Comparison of ENCODE assay signal across 13 cellular contexts in genomic region chr17:76166168-76166567, GRCh38. TPM values are rescaled to one million over a fixed set of nuclear protein-coding genes. Genes with fewer than 3 reads are reported as not detected.
A peak's percentile ranks its signal among the peaks of the same experiment; 100 is the strongest.
DNase-seq lines count a peak whose midpoint lies in the region; ATAC-seq, FAIRE-seq and TF ChIP-seq lines count a peak whose summit lies in the region.
"Had no signal": no experiment of that assay in that cellular context is flagged by ENCODE, and none has a peak within 500 bp of the region (broad histone marks: within the 10 kb centered on the region; RNA-seq: fewer than 3 reads in every experiment).

No MANE protein-coding gene starts in this region.

- TF ChIP-seq CTCF in DND-41 (IDR thresholded peaks at IDR 0.05; ENCODE audit: borderline replicate concordance, extremely low read depth, low read length, poor library complexity, severe bottlenecking) (no peak), H1 (IDR thresholded peaks at IDR 0.05; ENCODE audit: control extremely low read depth in 1 of 3, insufficient read depth in 1 of 3, low read depth in 1 of 3, low read length in 3 of 3) (no peak)

- ATAC-seq in DND-41 (ENCODE audit: insufficient read depth, low read depth), result no peak
- no peak for ATAC-seq in HG03196 (IDR thresholded peaks at IDR 0.05; ENCODE audit: unreplicated experiment)
- ATAC-seq: CD8-positive, alpha-beta T cell had no signal

- no peaks in the 10 kb centered on the region for H3K23me2 ChIP-seq in H1 (ENCODE audit: low read depth, low read length)

- H3K27ac ChIP-seq in DND-41 (ENCODE audit: low read length), result no peak overlapping the region
- H3K27ac ChIP-seq in H1 (ENCODE audit: low read depth, low read length), result no peak overlapping the region
- H3K27ac ChIP-seq: suprapubic skin had no signal

- H3K4ac ChIP-seq in H1 (replicated peaks; ENCODE audit: insufficient read length, low read depth, low read length), result no peak overlapping the region

- no peak overlapping the region for H3K9ac ChIP-seq in DND-41 (ENCODE audit: low read depth, low read length)
- no peak overlapping the region for H3K9ac ChIP-seq in H1 (replicated peaks in 1 of 4; ENCODE audit: extremely low read depth in 1 of 4, low read depth in 3 of 4, low read length in 3 of 4)

- H3K4me1 ChIP-seq in DND-41 (ENCODE audit: insufficient read depth, low read length) (no peaks in the 10 kb centered on the region), H1 (replicated peaks in 1 of 4; ENCODE audit: control insufficient read depth in 3 of 4, insufficient read depth in 4 of 4, low read length in 3 of 4) (peaks cover 0 to 7% (median 3%) of the 10 kb centered on the region in 4 experiments; a peak in 4 of 7 replicates)
- H3K4me1 ChIP-seq: suprapubic skin had no signal

- H3K23ac ChIP-seq in H1 (ENCODE audit: insufficient read length), result no peak overlapping the region

- H2BK120ac ChIP-seq in H1 (replicated peaks; ENCODE audit: low read depth, low read length), result no peak overlapping the region

- no peak overlapping the region for H3K56ac ChIP-seq in H1 (replicated peaks; ENCODE audit: insufficient read length, low read depth, low read length)

- CTCF ChIA-PET in H1 (lab: Charles Lee; ENCODE audit: partially characterized antibody), result interaction anchor here (0.7 to 23.7 kb wide), 7 partner anchors 14 to 161 kb away, joined by 3 to 425 read pairs (median 4); partner anchors contain the start of gene FOXJ1

- WGBS in H1 (ENCODE audit: extremely low coverage in 1 of 2, insufficient coverage in 1 of 2, insufficient read length in 1 of 2, insufficient replicate concordance in 2 of 2, low coverage in 1 of 2, low lambda C conversion rate in 2 of 2, missing lambda C conversion rate in 1 of 2), 2 experiments, result 91% methylated on average over 7 of the region's 7 CpGs; no CpG with 5 or more reads in 1 of the 2 experiments

- H3K4me3 ChIP-seq in DND-41 (ENCODE audit: low read depth in 1 of 2, low read length in 2 of 2), result no peak overlapping the region
- no peak overlapping the region for H3K4me3 ChIP-seq in H1 (ENCODE audit: extremely low read depth in 1 of 4, insufficient read depth in 2 of 4, low read depth in 3 of 4, low read length in 4 of 4)
- H3K4me3 ChIP-seq: suprapubic skin had no signal

- no peak overlapping the region for H4K8ac ChIP-seq in H1 (ENCODE audit: extremely low read depth, insufficient read depth, low read length)

- H3K79me1 ChIP-seq in H1 (ENCODE audit: low read depth, low read length), result no peaks in the 10 kb centered on the region

- no peak for TF ChIP-seq POLR2A in H1 (IDR thresholded peaks at IDR 0.05; ENCODE audit: control extremely low read depth in 1 of 2, low read depth in 2 of 2, low read length in 2 of 2)

- POLR2A ChIA-PET in H1 (lab: Charles Lee; ENCODE audit: partially characterized antibody), result interaction anchor here (1.4 kb wide), 1 partner anchor 15 kb away, joined by 5 read pairs; no protein-coding TSS in a partner anchor

- no peaks in the 10 kb centered on the region for H3K9me3 ChIP-seq in DND-41 (ENCODE audit: insufficient read depth, low read length, severe bottlenecking)
- no peaks in the 10 kb centered on the region for H3K9me3 ChIP-seq in H1 (ENCODE audit: insufficient read depth in 2 of 2, low read depth in 1 of 2, low read length in 1 of 2)
- H3K9me3 ChIP-seq: suprapubic skin had no signal

- H3K79me2 ChIP-seq in DND-41 (ENCODE audit: insufficient read depth, low read length) (no peaks in the 10 kb centered on the region), H1 (ENCODE audit: control insufficient read depth in 1 of 2, insufficient read depth in 2 of 2, low read length in 2 of 2) (no peaks in the 10 kb centered on the region)

- H2BK12ac ChIP-seq in H1 (ENCODE audit: low read depth, low read length), result no peak overlapping the region

- TF ChIP-seq RAD21 in H1 (IDR thresholded peaks at IDR 0.05 in 1 of 2, conservative IDR thresholded peaks at IDR 0.05 in 1 of 2; ENCODE audit: low read depth in 2 of 2, low read length in 2 of 2), result no peak

- H2BK15ac ChIP-seq in H1 (ENCODE audit: low read length), result 0 out of 2 replicates have a peak overlapping the region, but pooled peaks have one; percentile 2

- H2AFZ ChIP-seq in DND-41 (ENCODE audit: low read depth, low read length) (0 out of 2 replicates have a peak overlapping the region, but pooled peaks have one; percentile 21), H1 (ENCODE audit: low read length) (no peak overlapping the region)

- H3K27me3 ChIP-seq in DND-41 (ENCODE audit: insufficient read depth, low read length, poor library complexity), result no peaks in the 10 kb centered on the region
- H3K27me3 ChIP-seq in H1 (replicated peaks in 1 of 4; ENCODE audit: control insufficient read depth in 3 of 4, extremely low read depth in 1 of 4, insufficient read depth in 3 of 4, low read length in 3 of 4), result no peaks in the 10 kb centered on the region
- H3K27me3 ChIP-seq: suprapubic skin had no signal

- no peak overlapping the region; the same call in 1 of the 2 replicates for H2BK5ac ChIP-seq in H1 (ENCODE audit: low read depth, low read length)

- H4K20me1 ChIP-seq in DND-41 (ENCODE audit: insufficient read depth, low read length) (no peaks in the 10 kb centered on the region), H1 (replicated peaks in 1 of 2; ENCODE audit: control insufficient read depth in 1 of 2, insufficient read depth in 2 of 2, low read length in 2 of 2) (no peaks in the 10 kb centered on the region)

- no peak for FAIRE-seq in H1 (lab: Jason Lieb, UNC)

- H3K4me2 ChIP-seq in DND-41 (ENCODE audit: insufficient read depth, low read length), result no peak overlapping the region
- no peak overlapping the region for H3K4me2 ChIP-seq in H1 (ENCODE audit: insufficient read depth in 1 of 2, low read depth in 2 of 2, low read length in 2 of 2)

- no peak overlapping the region for H3K18ac ChIP-seq in H1 (ENCODE audit: extremely low read depth, low read length)

- H2BK20ac ChIP-seq in H1 (ENCODE audit: low read length), result no peak overlapping the region

- DNase-seq in DND-41, result no peak
- peak; percentile 51 for DNase-seq in RPMI7951 (ENCODE audit: low read depth)
- no peak for DNase-seq in H1 (ENCODE audit: low read depth in 1 of 2, low spot score in 2 of 2)
- DNase-seq in pons (ENCODE audit: low spot score), result peak; percentile 92
- no peak for DNase-seq in hepatic stellate cell (ENCODE audit: low spot score)
- no peak for DNase-seq in NCI-H146 (lab: John Stamatoyannopoulos, UW)
- DNase-seq: Kasumi-1, NCI-H2029 treated with DMSO at 0.1 percent for 48 hours, SHP77 had no signal

- H3K14ac ChIP-seq in H1 (ENCODE audit: insufficient read length), result no peak overlapping the region

- H3K36me3 ChIP-seq in DND-41 (ENCODE audit: insufficient read depth, low read length) (no peaks in the 10 kb centered on the region), H1 (ENCODE audit: control insufficient read depth in 2 of 4, insufficient read depth in 4 of 4, low read length in 3 of 4) (no peaks in the 10 kb centered on the region)
- H3K36me3 ChIP-seq: suprapubic skin had no signal

- no peak overlapping the region for H4K91ac ChIP-seq in H1 (replicated peaks; ENCODE audit: insufficient read length, low read length)

- H2AK5ac ChIP-seq in H1 (ENCODE audit: low read depth, low read length), result no peak overlapping the region

- no peak for TF ChIP-seq EP300 in H1 (IDR thresholded peaks at IDR 0.05; ENCODE audit: borderline replicate concordance in 1 of 2, low read depth in 2 of 2, low read length in 2 of 2)

- no peak overlapping the region for H4K5ac ChIP-seq in H1 (ENCODE audit: insufficient read length, low read depth, low read length)

TF ChIP-seq in H1, 55 proteins besides CTCF, POLR2A, EP300 and RAD21:
- no peak for TF ChIP-seq CHD2 (IDR thresholded peaks at IDR 0.05; ENCODE audit: low read length)
- TF ChIP-seq SP2 (IDR thresholded peaks at IDR 0.05; ENCODE audit: low read length), result no peak
- no peak for TF ChIP-seq KDM4A (IDR thresholded peaks at IDR 0.05; ENCODE audit: low read depth, low read length, severe bottlenecking)
- TF ChIP-seq E2F6 (IDR thresholded peaks at IDR 0.05), result no peak

RNA-seq across cellular contexts. Expression of gene FOXJ1, which starts 25.1 kb away (rescaled TPM):
- total RNA-seq in RPMI7951 (2014; rRNA removed; shearing (Covaris generic)), result not detected in 2 replicates
- total RNA-seq in H1 (2021; fragmentation: NEBNext Ultra II Directional; extraction: Animal tissue kit (Norgen Biotek cat#: 25700)), result 4.9 and 5.4 TPM in 2 replicates
- 4.6 and 4.7 TPM in 2 replicates for polyA plus RNA-seq in H1 (2011; rRNA removed)
- polyA plus RNA-seq in H1 (2011; cell fraction: cytosol; rRNA removed), result 3.7 TPM
- 3.7 TPM for polyA plus RNA-seq in H1 (2011; cell fraction: nucleus; rRNA removed)
- 3.2 to 6.3 TPM (median 4.8 TPM) in 4 replicates for polyA plus RNA-seq in H1 (2012, experiment 1 of 2)
- polyA plus RNA-seq in H1 (2012, experiment 2 of 2), result 4.5 TPM
- 5.4 TPM for polyA plus RNA-seq in H1 (2013, experiment 1 of 2)
- 5.7 TPM for polyA plus RNA-seq in H1 (2013, experiment 2 of 2)
- polyA minus RNA-seq in H1 (2011; rRNA and poly(A)+ RNA removed), result 1.3 TPM in 2 replicates
- 3.4 TPM for polyA minus RNA-seq in H1 (2011; cell fraction: cytosol; rRNA and poly(A)+ RNA removed)
- 2.7 TPM for polyA minus RNA-seq in H1 (2011; cell fraction: nucleus; rRNA and poly(A)+ RNA removed)
- total RNA-seq: pulmonary artery endothelial cell had no signal

Comparison
In these comparisons a context has a peak if more than half of its experiments do, and no peak if none do; other contexts are left out.
1. DNase-seq: peak in RPMI7951 (single experiment) and pons (single experiment); none in DND-41 (single experiment), H1 (0 of 2), hepatic stellate cell (single experiment) and NCI-H146 (single experiment).